Comparison of ENCODE assay signal across 29 cellular contexts in the genomic region with DNA sequence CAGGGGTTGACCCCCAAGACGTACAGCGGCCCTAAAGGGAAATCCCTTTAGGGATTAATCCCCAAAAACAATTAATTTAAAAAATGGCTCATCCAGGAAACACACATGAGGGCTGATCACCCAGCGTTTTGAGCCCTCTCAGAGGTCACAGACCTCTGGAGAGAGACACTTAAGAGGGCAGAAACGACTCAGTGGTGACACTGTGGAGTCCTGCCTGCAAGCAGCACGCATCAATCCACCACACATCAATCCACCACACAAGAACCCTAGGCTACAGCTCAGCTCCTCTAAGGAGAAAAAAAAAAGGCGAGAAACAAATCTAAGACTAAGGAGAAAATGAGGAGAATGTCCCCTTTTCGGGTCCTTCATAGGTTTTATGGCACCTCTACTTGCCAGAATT. TPM values are rescaled to one million over a fixed set of nuclear protein-coding genes. Genes with fewer than 3 reads are reported as not detected.
DNase-seq lines count a peak whose midpoint lies in the region; ATAC-seq and TF ChIP-seq lines count a peak whose summit lies in the region.
"Had no signal": no experiment of that assay in that cellular context is flagged by ENCODE, and none has a peak within 500 bp of the region (broad histone marks: within the 10 kb centered on the region; RNA-seq: fewer than 3 reads in every experiment).

No MANE protein-coding gene starts in this region.

- H4K5ac ChIP-seq in mesendoderm (ENCODE audit: low read length) = no peak overlapping the region

- peaks cover 18% of the 10 kb centered on the region; the same call in 1 of the 2 replicates for H3F3A ChIP-seq in SU-DHL-6 (ENCODE audit: insufficient read depth)

- no peak overlapping the region for H2BK120ac ChIP-seq in mesendoderm (ENCODE audit: low read depth, low read length)

- H2AFZ ChIP-seq in SU-DHL-6 (ENCODE audit: low read depth, low read length, severe bottlenecking) = no peak overlapping the region
- H2AFZ ChIP-seq: PC-9 had no signal

- no peak overlapping the region for H3K4ac ChIP-seq in mesendoderm (ENCODE audit: low read depth, low read length)

- H3K9me3 Mint-ChIP-seq in T-helper 2 cell treated with Interferon-gamma antibody and Interleukin-4, amounts not matched to agents 5 μg/mL and 100 μg/mL, for 36 hours = no peaks in the 10 kb centered on the region
- H3K9me3 Mint-ChIP-seq: T-cell had no signal

- peaks cover 11% of the 10 kb centered on the region for H3K79me1 ChIP-seq in mesendoderm (ENCODE audit: low read length)

- H4K20me1 ChIP-seq in SU-DHL-6 (ENCODE audit: low read depth, low read length) = peaks cover 9% of the 10 kb centered on the region; the same call in 1 of the 2 replicates

- H3K27me3 Mint-ChIP-seq in T-helper 2 cell treated with Interferon-gamma antibody and Interleukin-4, amounts not matched to agents 5 μg/mL and 100 μg/mL, for 36 hours (ENCODE audit: low read depth) = no peaks in the 10 kb centered on the region
- H3K27me3 Mint-ChIP-seq: T-cell had no signal

- no peak overlapping the region for H3K4me3 Mint-ChIP-seq in T-helper 2 cell treated with Interferon-gamma antibody and Interleukin-4, amounts not matched to agents 5 μg/mL and 100 μg/mL, for 36 hours
- H3K4me3 Mint-ChIP-seq: T-cell had no signal

- no peaks in the 10 kb centered on the region for H3K9me2 ChIP-seq in SU-DHL-6 (replicated peaks; ENCODE audit: insufficient read depth, low read length)

- no peak overlapping the region for H2BK15ac ChIP-seq in mesendoderm (replicated peaks; ENCODE audit: low read depth)

- TF ChIP-seq CTCF in SU-DHL-6 (IDR thresholded peaks at IDR 0.05; ENCODE audit: insufficient read depth, low read length, poor library complexity, severe bottlenecking) = no peak

- H3K27me3 ChIP-seq in SU-DHL-6 (ENCODE audit: low read length) = no peaks in the 10 kb centered on the region
- H3K27me3 ChIP-seq in mesendoderm (ENCODE audit: insufficient read depth, low read length, poor library complexity) = no peaks in the 10 kb centered on the region
- H3K27me3 ChIP-seq in SJCRH30 = no peaks in the 10 kb centered on the region
- H3K27me3 ChIP-seq: heart left ventricle, tibial artery had no signal

- DNase-seq in T-helper 2 cell treated with Interferon-gamma antibody and Interleukin-4, amounts not matched to agents 5 μg/mL and 100 μg/mL, for 36 hours (ENCODE audit: low spot score) = no peak
- DNase-seq in T-helper 2 cell (no peak), mesendoderm (peak; percentile 18), SJCRH30 (no peak), OCI-M1 (lab: John Stamatoyannopoulos, UW) (no peak)
- no peak for DNase-seq in central memory CD4-positive, alpha-beta T cell
- DNase-seq: activated CD4-positive, alpha-beta T cell treated with anti-CD3 and anti-CD28 coated beads, Interleukin-2, amount 50 U/mL, for 48 hours; activated naive CD4-positive, alpha-beta T cell treated with anti-CD3 and anti-CD28 coated beads, Interleukin-2, amount 50 U/mL, for 16 hours; heart left ventricle; left ventricle myocardium inferior; NCI-H187 treated with DMSO at 0.1 percent for 48 hours; NCI-H748 treated with DMSO at 0.1 percent for 48 hours; PC-9; SHP77 treated with DMSO at 0.1 percent for 48 hours; T-cell; tibial artery had no signal

- WGBS in mesendoderm (ENCODE audit: extremely low coverage, insufficient coverage, low lambda C conversion rate) = no CpG with 5 or more reads among the region's 7 CpGs

- peaks cover 8% of the 10 kb centered on the region for H3K4me1 Mint-ChIP-seq in T-helper 2 cell treated with Interferon-gamma antibody and Interleukin-4, amounts not matched to agents 5 μg/mL and 100 μg/mL, for 36 hours (ENCODE audit: low read depth)

- H4K8ac ChIP-seq in mesendoderm (ENCODE audit: low read depth, low read length) = no peak overlapping the region

- H3K4me1 ChIP-seq in mesendoderm (ENCODE audit: control insufficient read depth, low read depth, low read length) (no peaks in the 10 kb centered on the region), SJCRH30 (no peaks in the 10 kb centered on the region)
- H3K4me1 ChIP-seq: prostate gland, tibial artery had no signal

- no peak overlapping the region for H3K56ac ChIP-seq in mesendoderm (ENCODE audit: low read length)

- peak; percentile 34 for ATAC-seq in GM18867 (IDR thresholded peaks at IDR 0.05; ENCODE audit: unreplicated experiment)
- ATAC-seq: heart left ventricle, T-cell had no signal

- no peak overlapping the region for H3K23ac ChIP-seq in mesendoderm (ENCODE audit: low read length)

- peak overlapping the region; percentile 6; the same call in 1 of the 2 replicates for H3K9ac ChIP-seq in SU-DHL-6 (ENCODE audit: low read length)
- no peak overlapping the region for H3K9ac ChIP-seq in mesendoderm (ENCODE audit: low read length)

- peak overlapping the region; percentile 45 for H3K4me2 ChIP-seq in SU-DHL-6 (ENCODE audit: low read depth, low read length, poor library complexity, severe bottlenecking)
- H3K4me2 ChIP-seq in mesendoderm (ENCODE audit: low read length) = no peak overlapping the region
- H3K4me2 ChIP-seq: PC-9 had no signal

- H3K18ac ChIP-seq in mesendoderm (ENCODE audit: low read length) = no peak overlapping the region

- H3K27ac Mint-ChIP-seq in T-helper 2 cell treated with Interferon-gamma antibody and Interleukin-4, amounts not matched to agents 5 μg/mL and 100 μg/mL, for 36 hours = peak overlapping the region; percentile 28

- H3K79me2 ChIP-seq in SU-DHL-6 (ENCODE audit: insufficient read depth, low read length) (peaks cover 95% of the 10 kb centered on the region), mesendoderm (ENCODE audit: control insufficient read depth, insufficient read depth, low read length) (peaks cover 16% of the 10 kb centered on the region)

- H3K4me3 ChIP-seq in SU-DHL-6 (ENCODE audit: insufficient read depth, low read length, poor library complexity, severe bottlenecking) (no peak overlapping the region), mesendoderm (ENCODE audit: low read length) (no peak overlapping the region), SJCRH30 (no peak overlapping the region)
- H3K4me3 ChIP-seq: heart left ventricle, left ventricle myocardium inferior, PC-9, prostate gland, tibial artery had no signal

- H3K36me3 ChIP-seq in SU-DHL-6 (ENCODE audit: low read length) (no peaks in the 10 kb centered on the region), mesendoderm (ENCODE audit: control insufficient read depth, insufficient read depth, low read length) (no peaks in the 10 kb centered on the region), SJCRH30 (peaks cover 25% of the 10 kb centered on the region)
- H3K36me3 ChIP-seq: left ventricle myocardium inferior, prostate gland had no signal

- H2AK5ac ChIP-seq in mesendoderm (ENCODE audit: low read length) = no peak overlapping the region

- H3K36me3 Mint-ChIP-seq in T-helper 2 cell treated with Interferon-gamma antibody and Interleukin-4, amounts not matched to agents 5 μg/mL and 100 μg/mL, for 36 hours (ENCODE audit: low read depth) = peaks cover 1% of the 10 kb centered on the region
- H3K36me3 Mint-ChIP-seq: T-cell had no signal

- H3K9me3 ChIP-seq in SU-DHL-6 (ENCODE audit: insufficient read depth, low read length) (no peaks in the 10 kb centered on the region), SJCRH30 (replicated peaks) (no peaks in the 10 kb centered on the region)
- H3K9me3 ChIP-seq: heart left ventricle, left ventricle myocardium inferior, prostate gland, tibial artery had no signal

- H2BK5ac ChIP-seq in mesendoderm (ENCODE audit: low read length) = no peak overlapping the region

- H3K27ac ChIP-seq in SU-DHL-6 (ENCODE audit: low read depth, low read length) (peak overlapping the region; percentile 28; the same call in 1 of the 2 replicates), mesendoderm (ENCODE audit: low read depth, low read length) (no peak overlapping the region), SJCRH30 (no peak overlapping the region)
- H3K27ac ChIP-seq: 22Rv1, heart left ventricle, left ventricle myocardium inferior, PC-9, prostate gland, tibial artery, VCaP had no signal

RNA-seq across cellular contexts. Expression of gene SELENOH, which starts 12.5 kb away (rescaled TPM):
- 373 TPM for polyA plus RNA-seq in mesendoderm (2013, experiment 1 of 2)
- polyA plus RNA-seq in mesendoderm (2013, experiment 2 of 2) = 375 TPM
- total RNA-seq in SJCRH30 (2014; rRNA removed; shearing (Covaris generic)) = 116 and 133 TPM in 2 replicates

RNA-seq across cellular contexts. Expression of gene TMX2, which starts 16.4 kb away (rescaled TPM):
- 92.4 TPM for polyA plus RNA-seq in mesendoderm (2013, experiment 1 of 2)
- 92.7 TPM for polyA plus RNA-seq in mesendoderm (2013, experiment 2 of 2)
- 125 and 132 TPM in 2 replicates for total RNA-seq in SJCRH30 (2014; rRNA removed; shearing (Covaris generic))

RNA-seq across cellular contexts. Expression of gene MED19, which starts 16.8 kb away (rescaled TPM):
- polyA plus RNA-seq in mesendoderm (2013, experiment 1 of 2) = 28.2 TPM
- polyA plus RNA-seq in mesendoderm (2013, experiment 2 of 2) = 29.3 TPM
- total RNA-seq in SJCRH30 (2014; rRNA removed; shearing (Covaris generic)) = 28.1 and 28.6 TPM in 2 replicates

RNA-seq across cellular contexts. Expression of gene BTBD18, which starts 22.8 kb away (rescaled TPM):
- polyA plus RNA-seq in mesendoderm (2013, experiment 1 of 2) = 0.01 TPM
- not detected for polyA plus RNA-seq in mesendoderm (2013, experiment 2 of 2)
- total RNA-seq in SJCRH30 (2014; rRNA removed; shearing (Covaris generic)) = 0.02 TPM in 1 of 2 replicates, not detected in the other
- total RNA-seq: astrocyte, cerebellum, epithelial cell of proximal tubule, fibroblast of villous mesenchyme, heart left ventricle, HT1080, left ventricle myocardium inferior, mononuclear cell, PC-9, skeletal muscle tissue had no signal
- polyA plus RNA-seq: neural cell had no signal

RNA-seq across cellular contexts. Expression of gene CTNND1, which starts 32.8 kb away (rescaled TPM):
- polyA plus RNA-seq in mesendoderm (2013, experiment 1 of 2) = 105 TPM
- polyA plus RNA-seq in mesendoderm (2013, experiment 2 of 2) = 102 TPM
- total RNA-seq in SJCRH30 (2014; rRNA removed; shearing (Covaris generic)) = 94.9 and 95.9 TPM in 2 replicates
